In genomic region chr9:126452036-126452595, GRCh38 we compare ENCODE assay signal across 12 cellular contexts.
"Had no signal": no experiment of that assay in that cellular context is flagged by ENCODE, and none has a peak within 500 bp of the region (broad histone marks: within the 10 kb centered on the region; RNA-seq: fewer than 3 reads in every experiment).

No MANE protein-coding gene starts in this region.

- H3K36me3 Mint-ChIP-seq: activated naive CD8-positive, alpha-beta T cell; stimulated activated memory B cell treated with anti-CD40 and anti-IgM and Interleukin-4, amounts not matched to agents 10 μg/mL and 1 μg/mL and 100 μg/mL, for 72 hours had no signal

- H3K27ac Mint-ChIP-seq: activated CD4-positive, alpha-beta T cell treated with anti-CD3 and anti-CD28 coated beads, Interleukin-2, amount 10 ng/mL, durations not matched to agents 7 days and 5 days; stimulated activated memory B cell treated with anti-CD40 and anti-IgM and Interleukin-4, amounts not matched to agents 10 μg/mL and 1 μg/mL and 100 μg/mL, for 72 hours; T-helper 1 cell treated with Interleukin-12 subunit alpha and Interleukin-12 subunit beta and Interleukin-4 antibody, amounts not matched to agents 30 μg/mL and 1 μg/mL, for 36 hours had no signal

- H3K4me1 Mint-ChIP-seq: stimulated activated memory B cell treated with anti-CD40 and anti-IgM and Interleukin-4, amounts not matched to agents 10 μg/mL and 1 μg/mL and 100 μg/mL, for 72 hours had no signal

- H3K4me3 Mint-ChIP-seq: activated CD4-positive, alpha-beta T cell treated with anti-CD3 and anti-CD28 coated beads, Interleukin-2, amount 10 ng/mL, durations not matched to agents 7 days and 5 days; activated naive CD8-positive, alpha-beta T cell; stimulated activated memory B cell treated with anti-CD40 and anti-IgM and Interleukin-4, amounts not matched to agents 10 μg/mL and 1 μg/mL and 100 μg/mL, for 72 hours; T-helper 1 cell treated with Interleukin-12 subunit alpha and Interleukin-12 subunit beta and Interleukin-4 antibody, amounts not matched to agents 30 μg/mL and 1 μg/mL, for 36 hours had no signal

- ATAC-seq: left lung; SK-N-SH treated with all-trans-retinoic acid at 6 μM for 48 hours; stimulated activated memory B cell treated with anti-CD40 and anti-IgM and Interleukin-4, amounts not matched to agents 10 μg/mL and 1 μg/mL and 100 μg/mL, for 72 hours had no signal

- DNase-seq: activated CD4-positive, alpha-beta T cell treated with anti-CD3 and anti-CD28 coated beads, Interleukin-2, amount 10 ng/mL, durations not matched to agents 7 days and 5 days; activated gamma-delta T cell; activated T-cell treated with anti-CD3 and anti-CD28 coated beads, Interleukin-2, amount 50 U/mL, for 48 hours; anterior cingulate cortex; esophagus squamous epithelium; foreskin fibroblast; left lung; small intestine had no signal

- H3K27me3 Mint-ChIP-seq: activated naive CD8-positive, alpha-beta T cell; stimulated activated memory B cell treated with anti-CD40 and anti-IgM and Interleukin-4, amounts not matched to agents 10 μg/mL and 1 μg/mL and 100 μg/mL, for 72 hours had no signal

- H3K9me3 Mint-ChIP-seq: activated CD4-positive, alpha-beta T cell treated with anti-CD3 and anti-CD28 coated beads, Interleukin-2, amount 10 ng/mL, durations not matched to agents 7 days and 5 days; stimulated activated memory B cell treated with anti-CD40 and anti-IgM and Interleukin-4, amounts not matched to agents 10 μg/mL and 1 μg/mL and 100 μg/mL, for 72 hours; T-helper 1 cell treated with Interleukin-12 subunit alpha and Interleukin-12 subunit beta and Interleukin-4 antibody, amounts not matched to agents 30 μg/mL and 1 μg/mL, for 36 hours had no signal
